Comparison of ENCODE assay signal across 8 cellular contexts in the genomic region with DNA sequence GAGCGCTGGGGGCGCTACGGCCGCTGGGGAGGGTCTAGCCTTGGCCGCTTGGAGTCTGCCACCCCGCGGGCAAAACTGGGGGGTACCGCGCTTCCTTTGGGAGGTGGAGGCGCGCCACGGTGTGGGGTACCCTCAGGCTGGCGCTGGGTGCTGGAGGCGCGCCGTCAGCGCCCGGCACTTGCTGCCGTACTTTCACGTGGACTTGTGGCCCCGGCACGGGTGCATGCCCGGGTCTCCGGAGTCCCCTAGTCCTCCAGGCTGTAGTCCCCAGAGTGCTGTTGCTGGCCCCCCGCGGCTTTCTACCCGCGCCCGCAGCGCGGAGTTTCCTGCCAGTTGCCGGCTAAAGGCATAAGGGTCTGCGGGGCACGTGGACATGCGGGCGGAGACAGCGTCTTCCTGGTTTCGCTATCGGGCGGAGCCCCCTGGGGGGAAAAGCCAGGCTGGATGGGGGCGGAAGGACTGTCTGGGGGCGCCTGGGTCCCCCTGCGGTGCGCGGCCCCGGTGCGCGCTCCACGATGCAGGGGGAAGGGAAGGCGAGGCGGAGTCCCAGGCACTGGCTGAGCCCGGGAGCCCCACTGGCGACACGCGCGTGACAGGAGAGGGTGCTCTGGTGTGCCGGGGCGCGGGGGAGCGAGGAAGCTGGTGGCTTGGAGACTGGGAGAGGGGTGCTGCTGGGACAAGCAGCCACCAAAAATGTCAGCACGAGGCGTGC. TPM values are rescaled to one million over a fixed set of nuclear protein-coding genes. Genes with fewer than 3 reads are reported as not detected.
DNase-seq lines count a peak whose midpoint lies in the region; ATAC-seq and TF ChIP-seq lines count a peak whose summit lies in the region.

No MANE protein-coding gene starts in this region.

- WGBS in psoas muscle, 3 donors, result 0 to 1% (median 1%) methylated on average over 49 to 62 of the region's 62 CpGs

- H4K20me1 ChIP-seq in BLaER1, result peaks cover 42% of the 10 kb centered on the region

- H3K27me3 ChIP-seq in BLaER1 (peaks cover 17% of the 10 kb centered on the region), SJCRH30 (no peaks in the 10 kb centered on the region; the same call in 1 of the 2 replicates), left ventricle myocardium inferior (ENCODE audit: low read depth) (no peaks in the 10 kb centered on the region), psoas muscle (ENCODE audit: insufficient read depth in 3 of 3, low read length in 2 of 3) (no peaks in the 10 kb centered on the region)

- no peaks in the 10 kb centered on the region for H3K36me3 ChIP-seq in BLaER1
- no peaks in the 10 kb centered on the region for H3K36me3 ChIP-seq in SJCRH30
- H3K36me3 ChIP-seq in left ventricle myocardium inferior, result no peaks in the 10 kb centered on the region
- H3K36me3 ChIP-seq in psoas muscle (ENCODE audit: insufficient read depth in 1 of 2, low read depth in 1 of 2), result no peaks in the 10 kb centered on the region

- H3K36me3 Mint-ChIP-seq in activated naive CD8-positive, alpha-beta T cell treated with anti-CD3 and anti-CD28 coated beads for 36 hours, result no peaks in the 10 kb centered on the region

- H3K9ac ChIP-seq in BLaER1, result peak overlapping the region; percentile 92

- no peaks in the 10 kb centered on the region for H3K27me3 Mint-ChIP-seq in activated naive CD8-positive, alpha-beta T cell treated with anti-CD3 and anti-CD28 coated beads for 36 hours

- peak overlapping the region; percentile 93 for H3K27ac ChIP-seq in BLaER1
- peak overlapping the region; percentile 70 for H3K27ac ChIP-seq in SJCRH30
- peak overlapping the region; percentile 95 for H3K27ac ChIP-seq in left ventricle myocardium inferior (replicated peaks)
- H3K27ac ChIP-seq in psoas muscle, result peak overlapping the region; percentile 98

- DNase-seq in SJCRH30 (peak; percentile 69 to 70), left ventricle myocardium inferior (peak; percentile 65), psoas muscle (peak; percentile 69 to 82), SHP77 (lab: John Stamatoyannopoulos, UW) (no peak)
- DNase-seq in activated naive CD8-positive, alpha-beta T cell treated with anti-CD3 and anti-CD28 coated beads for 36 hours, result peak; percentile 77

- H3K4me1 Mint-ChIP-seq in activated naive CD8-positive, alpha-beta T cell treated with anti-CD3 and anti-CD28 coated beads for 36 hours, result peaks cover 24% of the 10 kb centered on the region

- H3K4me1 ChIP-seq in BLaER1, result peaks cover 26% of the 10 kb centered on the region
- H3K4me1 ChIP-seq in SJCRH30, result peaks cover 27% of the 10 kb centered on the region
- H3K4me1 ChIP-seq in left ventricle myocardium inferior, result peaks cover 62% of the 10 kb centered on the region
- H3K4me1 ChIP-seq in psoas muscle, result peaks cover 14% of the 10 kb centered on the region

- ATAC-seq in GM18907 (IDR thresholded peaks at IDR 0.05; ENCODE audit: unreplicated experiment), result peak; percentile 42
- ATAC-seq in HG03159 (IDR thresholded peaks at IDR 0.05; ENCODE audit: unreplicated experiment), result peak; percentile 29
- ATAC-seq in psoas muscle, result peak; percentile 43 to 64 (median 53)

- TF ChIP-seq CTCF in left ventricle myocardium inferior (IDR thresholded peaks at IDR 0.05; ENCODE audit: borderline replicate concordance), result peak; percentile 20
- TF ChIP-seq CTCF in psoas muscle (IDR thresholded peaks at IDR 0.05), result no peak

- H3K27ac Mint-ChIP-seq in activated naive CD8-positive, alpha-beta T cell treated with anti-CD3 and anti-CD28 coated beads for 36 hours, result peak overlapping the region; percentile 89

- H3K9me3 Mint-ChIP-seq in activated naive CD8-positive, alpha-beta T cell treated with anti-CD3 and anti-CD28 coated beads for 36 hours, result no peaks in the 10 kb centered on the region

- no peaks in the 10 kb centered on the region for H3K9me3 ChIP-seq in BLaER1
- no peaks in the 10 kb centered on the region for H3K9me3 ChIP-seq in SJCRH30 (replicated peaks)
- no peaks in the 10 kb centered on the region for H3K9me3 ChIP-seq in left ventricle myocardium inferior (replicated peaks)
- no peaks in the 10 kb centered on the region for H3K9me3 ChIP-seq in psoas muscle

- H3K4me3 ChIP-seq in BLaER1 (peak overlapping the region; percentile 98), SJCRH30 (peak overlapping the region; percentile 93), left ventricle myocardium inferior (peak overlapping the region; percentile 92), psoas muscle (peak overlapping the region; percentile 95)

- H3K4me2 ChIP-seq in BLaER1, result peak overlapping the region; percentile 99

- H3K4me3 Mint-ChIP-seq in activated naive CD8-positive, alpha-beta T cell treated with anti-CD3 and anti-CD28 coated beads for 36 hours, result peak overlapping the region; percentile 86

- intact Hi-C loops in left ventricle myocardium inferior (cut with micrococcal nuclease), result no loop called here
- intact Hi-C loops in psoas muscle (cut with DNase I), result loop anchor here (2.0 kb wide), 2 partner anchors 68 to 94 kb away; no protein-coding TSS in a partner anchor

RNA-seq across cellular contexts. Expression of gene PPARGC1B, which starts 0.7 kb away (rescaled TPM):
- total RNA-seq in SJCRH30 (2014; rRNA removed; shearing (Covaris generic)), result 6.9 and 8.0 TPM in 2 replicates
- total RNA-seq in activated naive CD8-positive, alpha-beta T cell treated with anti-CD3 and anti-CD28 coated beads for 36 hours, result 10 to 100 TPM; 10.6 to 10.9 TPM
- total RNA-seq in left ventricle myocardium inferior, result 28.4 TPM
- 1 to 10 TPM; 4.6 to 9.5 (median 6.8) TPM for total RNA-seq in psoas muscle
- 1 to 10 TPM in 2 of 3 donors, under 1 TPM in 1; 0.93 to 3.1 (median 2.1) TPM for polyA plus RNA-seq in psoas muscle

Comparison
In these comparisons a context has a peak if more than half of its experiments do, and no peak if none do; other contexts are left out.
1. DNase-seq: peak in SJCRH30 (2 of 2), activated naive CD8-positive, alpha-beta T cell treated with anti-CD3 and anti-CD28 coated beads for 36 hours (single experiment), left ventricle myocardium inferior (single experiment) and psoas muscle (2 of 2); none in SHP77 (0 of 2).
2. Peak in every context shown above with its lines, with median percentiles within 50 percentile points of each other: H3K27ac ChIP-seq, H3K4me3 ChIP-seq and ATAC-seq.